8 cellular contexts compared by ENCODE assay signal in the genomic region with DNA sequence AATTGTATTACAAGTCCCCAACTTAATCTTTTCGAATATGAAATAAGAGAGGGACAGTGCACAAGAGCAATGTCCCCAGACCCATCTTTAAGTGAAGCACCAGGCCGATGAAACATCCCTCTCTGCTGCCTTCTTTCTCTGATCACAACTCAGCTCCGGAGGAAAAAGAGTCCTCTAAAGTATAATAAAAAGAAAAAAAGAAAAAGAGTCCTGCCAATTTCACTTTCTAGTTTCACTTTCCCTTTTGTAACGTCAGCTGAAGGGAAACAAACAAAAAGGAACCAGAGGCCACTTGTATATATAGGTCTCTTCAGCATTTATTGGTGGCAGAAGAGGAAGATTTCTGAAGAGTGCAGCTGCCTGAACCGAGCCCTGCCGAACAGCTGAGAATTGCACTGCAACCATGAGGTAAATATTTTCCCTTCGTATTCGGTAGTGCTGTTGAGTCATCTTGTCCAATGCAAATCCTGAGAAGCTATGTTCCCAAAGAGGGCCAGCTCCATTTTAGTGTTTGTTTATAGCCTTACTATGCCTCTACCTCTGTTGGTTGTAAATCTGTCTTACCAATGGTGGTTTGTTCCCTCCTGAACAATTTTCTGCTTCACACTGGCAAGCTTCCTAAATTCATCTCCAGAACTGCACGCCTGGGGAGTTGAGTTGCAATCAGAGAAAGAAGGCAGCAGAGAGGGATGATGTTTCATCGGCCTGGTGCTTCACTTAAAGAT. TPM values are rescaled to one million over a fixed set of nuclear protein-coding genes. Genes with fewer than 3 reads are reported as not detected.
DNase-seq lines count a peak whose midpoint lies in the region; TF ChIP-seq lines count a peak whose summit lies in the region.

A gene with protein sequence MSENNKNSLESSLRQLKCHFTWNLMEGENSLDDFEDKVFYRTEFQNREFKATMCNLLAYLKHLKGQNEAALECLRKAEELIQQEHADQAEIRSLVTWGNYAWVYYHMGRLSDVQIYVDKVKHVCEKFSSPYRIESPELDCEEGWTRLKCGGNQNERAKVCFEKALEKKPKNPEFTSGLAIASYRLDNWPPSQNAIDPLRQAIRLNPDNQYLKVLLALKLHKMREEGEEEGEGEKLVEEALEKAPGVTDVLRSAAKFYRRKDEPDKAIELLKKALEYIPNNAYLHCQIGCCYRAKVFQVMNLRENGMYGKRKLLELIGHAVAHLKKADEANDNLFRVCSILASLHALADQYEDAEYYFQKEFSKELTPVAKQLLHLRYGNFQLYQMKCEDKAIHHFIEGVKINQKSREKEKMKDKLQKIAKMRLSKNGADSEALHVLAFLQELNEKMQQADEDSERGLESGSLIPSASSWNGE (plus strand): TSS at position 326 of the 725 bp plus-strand sequence. CDS start 78 bp downstream, at position 404.

- TF ChIP-seq POLR2A in Raji (IDR thresholded peaks at IDR 0.05; ENCODE audit: insufficient read depth, low read depth, low read length) (0 out of 2 replicates have a peak, but pooled peaks have one; percentile 17), spleen (IDR thresholded peaks at IDR 0.05) (peak in 2 of 3 donors; percentile 48 to 92)

- H4K20me1 ChIP-seq in DOHH2 (ENCODE audit: control insufficient read depth, insufficient read depth, low read depth, low read length), result no peaks in the 10 kb centered on the region

- H3K4me2 ChIP-seq in DOHH2 (ENCODE audit: low read length), result peak within 1 kb of the TSS; percentile 55

- H3K4me3 ChIP-seq in DOHH2 (ENCODE audit: low read length), result peak within 1 kb of the TSS; percentile 57
- H3K4me3 ChIP-seq in astrocyte of the cerebellum (ENCODE audit: low read depth, low read length), result peak within 1 kb of the TSS; percentile 45
- H3K4me3 ChIP-seq in spleen, result peak within 1 kb of the TSS; percentile 37 to 83 (median 50)

- no peaks in the 10 kb centered on the region for H3K36me3 ChIP-seq in DOHH2 (ENCODE audit: control insufficient read depth, low read length)
- peaks cover 0 to 16% (median 12%) of the 10 kb centered on the region in 6 donors for H3K36me3 ChIP-seq in spleen

- TF ChIP-seq CTCF in DOHH2 (IDR thresholded peaks at IDR 0.05; ENCODE audit: low read depth, low read length, poor library complexity, severe bottlenecking) (no peak), GM20000 (IDR thresholded peaks at IDR 0.05; ENCODE audit: extremely low read depth, missing control alignments) (no peak), astrocyte of the cerebellum (IDR thresholded peaks at IDR 0.05; ENCODE audit: low read depth, low read length, missing control alignments) (no peak), spleen (IDR thresholded peaks at IDR 0.05 in 8 of 11, conservative IDR thresholded peaks at IDR 0.05 in 3 of 11) (peak in 1 of 11 experiments; percentile 3)

- no peak within 1 kb of the TSS for H3K27ac ChIP-seq in DOHH2 (ENCODE audit: low read depth, low read length)
- H3K27ac ChIP-seq in spleen, result peak within 1 kb of the TSS; percentile 85 to 96 (median 94)

- intact Hi-C loops in spleen (cut with DNase I; ENCODE audit: low total_unique reads), result no loop called here

- H3K4me1 ChIP-seq in DOHH2 (ENCODE audit: control insufficient read depth, low read length) (peaks cover 11% of the 10 kb centered on the region), spleen (peaks cover 11 to 60% (median 37%) of the 10 kb centered on the region in 6 donors)

- H3K9me2 ChIP-seq in DOHH2 (replicated peaks; ENCODE audit: control insufficient read depth, low read length), result no peaks in the 10 kb centered on the region

- H3K9me3 ChIP-seq in DOHH2 (ENCODE audit: control insufficient read depth, insufficient read depth, low read length) (no peaks in the 10 kb centered on the region), spleen (peaks cover 0 to 14% (median 7%) of the 10 kb centered on the region in 8 donors)

- in situ Hi-C loops in astrocyte of the cerebellum (cut with HindIII; ENCODE audit: low sequenced_read_pairs), result no loop called here

- H3K27me3 ChIP-seq in DOHH2 (ENCODE audit: control insufficient read depth, low read length) (peaks cover 4% of the 10 kb centered on the region), spleen (replicated peaks in 1 of 7) (no peaks in the 10 kb centered on the region)

- H3K79me2 ChIP-seq in DOHH2 (ENCODE audit: control insufficient read depth, low read length), result no peaks in the 10 kb centered on the region

- DNase-seq in GM20000 (ENCODE audit: low spot score) (peak; percentile 53), HT-29 (ENCODE audit: low spot score) (peak; percentile 50), astrocyte of the cerebellum (ENCODE audit: low read depth) (peak; percentile 43), iris pigment epithelial cell (ENCODE audit: low read depth) (peak; percentile 80), spleen (peak; percentile 80), NCI-H187 treated with DMSO at 0.1 percent for 48 hours (lab: John Stamatoyannopoulos, UW) (no peak)

- H3F3A ChIP-seq in DOHH2 (ENCODE audit: control insufficient read depth, insufficient read depth), result no peaks in the 10 kb centered on the region

- 0 to 2% (median 1%) methylated on average over 10 of the region's 10 CpGs for WGBS in spleen, 5 donors

RNA-seq across cellular contexts. Expression of the gene that starts here (rescaled TPM):
- 1.7 and 4.0 TPM in 2 replicates for total RNA-seq in HT-29 (2014; rRNA removed; shearing (Covaris generic))
- total RNA-seq in spleen, result 10 to 100 TPM; 12.8 to 22.2 (median 18.2) TPM
- 10 to 100 TPM in 1 of 3 donors, 1 to 10 TPM in 2; 6.1 to 11.4 (median 7.0) TPM for polyA plus RNA-seq in spleen
